ENCODE assay signal across 13 cellular contexts in the genomic region with DNA sequence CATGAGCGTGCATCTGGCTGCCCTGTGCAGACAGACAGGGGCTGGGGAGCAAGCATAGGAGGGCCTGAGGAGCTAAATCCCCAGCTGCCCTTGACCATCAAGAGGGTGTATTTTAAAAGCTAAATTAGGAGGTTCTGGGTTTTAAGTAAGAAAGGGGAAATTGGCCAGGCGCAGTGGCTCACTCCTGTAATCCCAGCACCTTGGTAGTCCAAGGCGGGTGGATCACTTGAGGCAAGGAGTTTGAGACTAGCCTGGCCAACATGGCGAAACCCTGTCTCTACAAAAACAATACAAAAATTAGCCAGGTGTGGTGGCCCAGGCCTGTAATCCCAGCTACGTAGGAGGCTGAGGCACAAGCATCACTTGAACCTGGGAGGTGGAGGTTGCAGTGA. TPM values are rescaled to one million over a fixed set of nuclear protein-coding genes. Genes with fewer than 3 reads are reported as not detected.
DNase-seq lines count a peak whose midpoint lies in the region; ATAC-seq and TF ChIP-seq lines count a peak whose summit lies in the region.
"Had no signal": no experiment of that assay in that cellular context is flagged by ENCODE, and none has a peak within 500 bp of the region (broad histone marks: within the 10 kb centered on the region; RNA-seq: fewer than 3 reads in every experiment).

No MANE protein-coding gene starts in this region.

- TF ChIP-seq CTCF in MM.1S (IDR thresholded peaks at IDR 0.05; ENCODE audit: low read length) (no peak), parathyroid adenoma (IDR thresholded peaks at IDR 0.05) (no peak)

- H3K27ac ChIP-seq in MM.1S (ENCODE audit: low read length) (no peak overlapping the region), parathyroid adenoma (no peak overlapping the region)
- H3K27ac ChIP-seq in effector memory CD4-positive, alpha-beta T cell (ENCODE audit: insufficient read depth, low read length, poor library complexity, severe bottlenecking), result peak overlapping the region; percentile 24
- H3K27ac ChIP-seq: A549 had no signal

- no peak for ATAC-seq in activated CD4-positive, alpha-beta T cell treated with anti-CD3 and anti-CD28 coated beads for 36 hours
- ATAC-seq: A549 had no signal

- no peak for DNase-seq in activated CD4-positive, alpha-beta T cell treated with anti-CD3 and anti-CD28 coated beads for 36 hours
- no peak for DNase-seq in activated CD4-positive, alpha-beta T cell treated with anti-CD3 and anti-CD28 coated beads for 1 hour
- DNase-seq in MM.1S (no peak), occipital lobe (lab: John Stamatoyannopoulos, UW) (no peak), NCI-H187 (lab: John Stamatoyannopoulos, UW) (no peak), NCI-H1048 (lab: John Stamatoyannopoulos, UW) (no peak)
- no peak for DNase-seq in effector memory CD4-positive, alpha-beta T cell
- DNase-seq: activated CD4-positive, CD25-positive, alpha-beta regulatory T cell; cortex of kidney; transverse colon had no signal

- peaks cover 28% of the 10 kb centered on the region for H3K27me3 ChIP-seq in MM.1S (replicated peaks; ENCODE audit: insufficient read depth, low read length)
- no peaks in the 10 kb centered on the region for H3K27me3 ChIP-seq in effector memory CD4-positive, alpha-beta T cell (replicated peaks; ENCODE audit: control insufficient read depth, insufficient read depth, low read length, poor library complexity, severe bottlenecking)
- no peaks in the 10 kb centered on the region for H3K27me3 ChIP-seq in parathyroid adenoma (ENCODE audit: control insufficient read depth, insufficient read depth, low read length)
- H3K27me3 ChIP-seq: transverse colon had no signal

- peak overlapping the region; percentile 46; the same call in 1 of the 2 replicates for H3K4me2 ChIP-seq in MM.1S (ENCODE audit: low read depth, low read length)
- no peak overlapping the region for H3K4me2 ChIP-seq in parathyroid adenoma (ENCODE audit: low read length)
- H3K4me2 ChIP-seq: A549 had no signal

- no peaks in the 10 kb centered on the region for H3K27me3 Mint-ChIP-seq in activated CD4-positive, alpha-beta T cell treated with anti-CD3 and anti-CD28 coated beads for 36 hours

- intact Hi-C loops in activated CD4-positive, alpha-beta T cell treated with anti-CD3 and anti-CD28 coated beads for 36 hours (cut with DNase I, micrococcal nuclease), result loop anchor here in 1 of 2 experiments (5.0 kb wide), 1 partner anchor 124 kb away; a partner anchor contains a TSS

- H3K36me3 ChIP-seq in MM.1S (replicated peaks; ENCODE audit: insufficient read depth, low read length), result no peaks in the 10 kb centered on the region
- no peaks in the 10 kb centered on the region for H3K36me3 ChIP-seq in effector memory CD4-positive, alpha-beta T cell (ENCODE audit: control insufficient read depth, insufficient read depth, low read length)
- no peaks in the 10 kb centered on the region for H3K36me3 ChIP-seq in parathyroid adenoma (ENCODE audit: control insufficient read depth, insufficient read depth, low read length)

- peaks cover 45% of the 10 kb centered on the region for H3K4me1 Mint-ChIP-seq in activated CD4-positive, alpha-beta T cell treated with anti-CD3 and anti-CD28 coated beads for 36 hours

- H2AFZ ChIP-seq in MM.1S (ENCODE audit: low read length) (no peak overlapping the region), parathyroid adenoma (peak overlapping the region; percentile 72)

- peaks cover 22% of the 10 kb centered on the region for H3K36me3 Mint-ChIP-seq in activated CD4-positive, alpha-beta T cell treated with anti-CD3 and anti-CD28 coated beads for 36 hours (ENCODE audit: low read depth)

- H3K79me2 ChIP-seq in MM.1S (ENCODE audit: low read length), result no peaks in the 10 kb centered on the region
- no peaks in the 10 kb centered on the region for H3K79me2 ChIP-seq in parathyroid adenoma

- H3K9me3 Mint-ChIP-seq in activated CD4-positive, alpha-beta T cell treated with anti-CD3 and anti-CD28 coated beads for 36 hours (ENCODE audit: low read depth), result peaks cover 9% of the 10 kb centered on the region

- no peak overlapping the region for H3K4me3 ChIP-seq in MM.1S (ENCODE audit: low read length)
- no peak overlapping the region for H3K4me3 ChIP-seq in effector memory CD4-positive, alpha-beta T cell (ENCODE audit: insufficient read depth, low read depth, low read length, poor library complexity, severe bottlenecking)
- H3K4me3 ChIP-seq in parathyroid adenoma (ENCODE audit: low read depth, low read length), result no peak overlapping the region
- H3K4me3 ChIP-seq: A549, transverse colon had no signal

- peaks cover 43% of the 10 kb centered on the region for H3F3A ChIP-seq in MM.1S (ENCODE audit: insufficient read depth, low read length)

- no peaks in the 10 kb centered on the region for H3K9me2 ChIP-seq in MM.1S (replicated peaks; ENCODE audit: insufficient read depth, low read length)

- H3K4me1 ChIP-seq in MM.1S (ENCODE audit: low read length) (peaks cover 44% of the 10 kb centered on the region), parathyroid adenoma (peaks cover 3% of the 10 kb centered on the region)
- peaks cover 16% of the 10 kb centered on the region for H3K4me1 ChIP-seq in effector memory CD4-positive, alpha-beta T cell (ENCODE audit: control insufficient read depth, insufficient read depth, low read length, poor library complexity, severe bottlenecking)
- H3K4me1 ChIP-seq: A549 had no signal

- H3K9me3 ChIP-seq in MM.1S (replicated peaks; ENCODE audit: insufficient read depth, low read length), result no peaks in the 10 kb centered on the region
- no peaks in the 10 kb centered on the region for H3K9me3 ChIP-seq in effector memory CD4-positive, alpha-beta T cell (ENCODE audit: control insufficient read depth, low read length)
- no peaks in the 10 kb centered on the region for H3K9me3 ChIP-seq in parathyroid adenoma (ENCODE audit: control insufficient read depth, low read length)
- H3K9me3 ChIP-seq: A549, transverse colon had no signal

- H3K9ac ChIP-seq in MM.1S (ENCODE audit: low read length) (no peak overlapping the region), parathyroid adenoma (no peak overlapping the region)

- peak overlapping the region; percentile 44 for H3K4me3 Mint-ChIP-seq in activated CD4-positive, alpha-beta T cell treated with anti-CD3 and anti-CD28 coated beads for 36 hours

- H4K20me1 ChIP-seq in MM.1S (ENCODE audit: insufficient read depth, low read length), result no peaks in the 10 kb centered on the region; the same call in 1 of the 2 replicates

- peak overlapping the region; percentile 80 for H3K27ac Mint-ChIP-seq in activated CD4-positive, alpha-beta T cell treated with anti-CD3 and anti-CD28 coated beads for 36 hours

- POLR2A ChIA-PET in activated CD4-positive, alpha-beta T cell treated with anti-CD3 and anti-CD28 coated beads for 36 hours (lab: Charles Lee), result no interaction called here

- CTCF ChIA-PET in activated CD4-positive, alpha-beta T cell treated with anti-CD3 and anti-CD28 coated beads for 36 hours (lab: Charles Lee), result interaction anchor here (0.6 to 5.5 kb wide), 10 partner anchors 8 to 152 kb away, joined by 3 to 56 read pairs (median 5); no protein-coding TSS in a partner anchor

RNA-seq across cellular contexts. Expression of a gene that starts 27.8 kb away (rescaled TPM):
- total RNA-seq in activated CD4-positive, alpha-beta T cell treated with anti-CD3 and anti-CD28 coated beads for 36 hours, result 10 to 100 TPM; 36.2 to 41.3 TPM
- total RNA-seq in occipital lobe, result 12.3 TPM

RNA-seq across cellular contexts. Expression of a gene that starts 40.5 kb away (rescaled TPM):
- 100 to 1,000 TPM in 1 of 2 experiments, 10 to 100 TPM in 1; 90.0 to 109 TPM for total RNA-seq in activated CD4-positive, alpha-beta T cell treated with anti-CD3 and anti-CD28 coated beads for 36 hours
- total RNA-seq in occipital lobe, result 1.6 TPM
- total RNA-seq: SK-MEL-5 had no signal

RNA-seq across cellular contexts. Expression of a gene that starts 56.1 kb away (rescaled TPM):
- total RNA-seq in activated CD4-positive, alpha-beta T cell treated with anti-CD3 and anti-CD28 coated beads for 36 hours, result 10 to 100 TPM; 40.7 to 44.2 TPM
- total RNA-seq in occipital lobe, result 8.0 TPM

Comparison
In these comparisons a context has a peak if more than half of its experiments do, and no peak if none do; other contexts are left out.
1. RNA of a gene that starts 40.5 kb away (total RNA-seq): 90.0 to 109 TPM in activated CD4-positive, alpha-beta T cell treated with anti-CD3 and anti-CD28 coated beads for 36 hours; 1.6 TPM in occipital lobe (single experiment); every median in the first group is over 10 times any median in the second.